8 cellular contexts compared by ENCODE assay signal in the genomic region with DNA sequence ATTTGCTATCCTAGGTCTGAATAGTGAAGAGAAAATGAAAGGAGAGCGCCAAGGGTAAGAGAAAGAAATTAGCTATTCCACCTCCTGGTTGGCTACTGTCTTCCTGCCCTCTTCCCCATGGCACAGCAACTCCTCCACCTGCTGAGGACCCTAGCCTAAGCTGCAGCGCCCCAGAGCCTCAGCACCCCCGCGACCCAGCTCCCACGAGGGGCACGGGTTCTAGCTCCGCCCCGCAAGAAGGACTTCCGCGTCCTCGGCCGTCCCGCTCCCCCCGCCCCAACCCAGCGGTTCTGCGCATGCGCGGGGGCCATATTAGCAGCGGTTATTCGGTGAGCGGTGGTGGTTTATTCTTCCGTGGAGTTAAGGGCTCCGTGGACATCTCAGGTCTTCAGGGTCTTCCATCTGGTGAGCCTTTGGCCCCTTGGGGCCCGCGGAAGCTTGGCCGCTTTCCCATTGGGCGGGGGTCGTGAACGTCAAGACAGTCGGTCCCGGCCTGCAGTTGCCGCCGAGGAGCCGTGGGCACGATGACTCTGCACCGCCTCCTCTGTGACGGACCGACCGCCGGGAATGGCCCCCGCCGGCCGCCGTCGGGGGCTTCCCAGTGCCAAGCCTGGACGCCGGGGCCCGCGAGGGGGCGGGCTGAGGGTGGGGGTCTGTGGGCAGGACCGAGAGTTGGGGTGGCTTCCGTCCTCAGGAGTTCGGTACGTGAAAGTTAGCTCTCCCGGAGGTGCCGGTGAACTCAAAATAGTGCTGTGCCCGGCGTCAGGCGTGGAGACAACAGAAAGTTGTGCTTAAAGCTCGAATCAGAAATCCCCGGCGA. TPM values are rescaled to one million over a fixed set of nuclear protein-coding genes. Genes with fewer than 3 reads are reported as not detected.
DNase-seq lines count a peak whose midpoint lies in the region; ATAC-seq and TF ChIP-seq lines count a peak whose summit lies in the region.

TSS of gene PSMA4 (plus strand) at position 310 of the 820 bp plus-strand sequence. CDS start 1,484 bp downstream, outside the sequence.

- H3K36me3 ChIP-seq in mucosa of stomach (ENCODE audit: control insufficient read depth, insufficient read depth, low read length), result peaks cover 4% of the 10 kb centered on the region

- DNase-seq in DMS 273 (lab: John Stamatoyannopoulos, UW; ENCODE audit: unreplicated experiment), result peak; percentile 92
- peak; percentile 94 for DNase-seq in HuH-7.5 (ENCODE audit: low spot score)
- DNase-seq in OCI-M1 (lab: John Stamatoyannopoulos, UW), result peak; percentile 94
- DNase-seq in activated T-cell treated with anti-CD3 and anti-CD28 coated beads for 48 hours (ENCODE audit: low read depth), result peak; percentile 92
- peak; percentile 25 for DNase-seq in epithelial cell of proximal tubule (ENCODE audit: low read depth)
- peak; percentile 89 to 92 for DNase-seq in stimulated activated CD8-positive, alpha-beta memory T cell treated with anti-CD3 and anti-CD28 coated beads, Interleukin-7, amount 100 ng/mL, for 1 hour (ENCODE audit: low read depth in 2 of 2)

- peak within 1 kb of the TSS; percentile 78 for H3K9ac ChIP-seq in mucosa of stomach (ENCODE audit: low read length)

- H3K4me3 ChIP-seq in epithelial cell of proximal tubule (ENCODE audit: low read depth, low read length) (peak within 1 kb of the TSS; percentile 75), mucosa of stomach (ENCODE audit: low read length) (peak within 1 kb of the TSS; percentile 31)

- ATAC-seq in GM21515 (IDR thresholded peaks at IDR 0.05; ENCODE audit: unreplicated experiment), result peak; percentile 69

- no peaks in the 10 kb centered on the region for H3K9me3 ChIP-seq in mucosa of stomach (ENCODE audit: control insufficient read depth, low read length)

- H3K27me3 ChIP-seq in mucosa of stomach (ENCODE audit: control insufficient read depth, insufficient read depth, low read length), result no peaks in the 10 kb centered on the region

- peak; percentile 14 for TF ChIP-seq CTCF in epithelial cell of proximal tubule (conservative IDR thresholded peaks at IDR 0.05; ENCODE audit: low read depth, low read length)

- H3K4me1 ChIP-seq in mucosa of stomach (ENCODE audit: control insufficient read depth, insufficient read depth, low read length), result no peaks in the 10 kb centered on the region

RNA-seq across cellular contexts. Expression of gene PSMA4, which starts in this region (rescaled TPM):
- 223 and 359 TPM in 2 replicates for total RNA-seq in epithelial cell of proximal tubule

Comparison
In these comparisons a context has a peak if more than half of its experiments do, and no peak if none do; other contexts are left out.
1. Peak in every context shown above with its lines: DNase-seq, ATAC-seq and H3K4me3 ChIP-seq.
2. DNase-seq: peak in every context shown above with its lines; median percentile 94 in HuH-7.5; 94 in OCI-M1; 92 in DMS 273; 92 in activated T-cell treated with anti-CD3 and anti-CD28 coated beads for 48 hours; 90 in stimulated activated CD8-positive, alpha-beta memory T cell treated with anti-CD3 and anti-CD28 coated beads, Interleukin-7, amount 100 ng/mL, for 1 hour; 25 in epithelial cell of proximal tubule.